In the genomic region with DNA sequence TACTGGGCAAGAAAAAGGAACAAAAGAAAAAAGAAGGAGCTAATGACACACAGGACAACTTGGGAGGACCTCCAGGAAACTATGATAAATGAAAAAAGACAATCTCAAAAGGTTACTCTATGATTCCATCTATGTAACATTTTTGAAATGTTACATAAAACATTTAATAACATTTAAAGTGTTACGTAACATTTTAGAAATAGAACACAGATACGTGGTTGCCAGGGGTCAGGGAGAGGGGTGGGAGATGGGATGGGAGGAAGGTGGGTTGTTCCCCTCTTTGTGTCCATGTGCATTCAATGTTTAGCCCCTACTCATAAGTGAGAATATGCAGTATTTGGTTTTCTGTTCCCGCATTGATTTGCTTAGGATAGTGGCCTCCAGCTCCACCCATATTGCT, we compare ENCODE assay signal across 2 cellular contexts.
TF ChIP-seq lines count a peak whose summit lies in the region.

No MANE protein-coding gene starts in this region.

TF ChIP-seq in HepG2, 621 proteins besides CTCF, POLR2A, EP300 and RAD21:
- TF ChIP-seq CEBPB (IDR thresholded peaks at IDR 0.05; ENCODE audit: borderline replicate concordance, low read depth, low read length), result peak; percentile 79
- TF ChIP-seq, protein P1, sequence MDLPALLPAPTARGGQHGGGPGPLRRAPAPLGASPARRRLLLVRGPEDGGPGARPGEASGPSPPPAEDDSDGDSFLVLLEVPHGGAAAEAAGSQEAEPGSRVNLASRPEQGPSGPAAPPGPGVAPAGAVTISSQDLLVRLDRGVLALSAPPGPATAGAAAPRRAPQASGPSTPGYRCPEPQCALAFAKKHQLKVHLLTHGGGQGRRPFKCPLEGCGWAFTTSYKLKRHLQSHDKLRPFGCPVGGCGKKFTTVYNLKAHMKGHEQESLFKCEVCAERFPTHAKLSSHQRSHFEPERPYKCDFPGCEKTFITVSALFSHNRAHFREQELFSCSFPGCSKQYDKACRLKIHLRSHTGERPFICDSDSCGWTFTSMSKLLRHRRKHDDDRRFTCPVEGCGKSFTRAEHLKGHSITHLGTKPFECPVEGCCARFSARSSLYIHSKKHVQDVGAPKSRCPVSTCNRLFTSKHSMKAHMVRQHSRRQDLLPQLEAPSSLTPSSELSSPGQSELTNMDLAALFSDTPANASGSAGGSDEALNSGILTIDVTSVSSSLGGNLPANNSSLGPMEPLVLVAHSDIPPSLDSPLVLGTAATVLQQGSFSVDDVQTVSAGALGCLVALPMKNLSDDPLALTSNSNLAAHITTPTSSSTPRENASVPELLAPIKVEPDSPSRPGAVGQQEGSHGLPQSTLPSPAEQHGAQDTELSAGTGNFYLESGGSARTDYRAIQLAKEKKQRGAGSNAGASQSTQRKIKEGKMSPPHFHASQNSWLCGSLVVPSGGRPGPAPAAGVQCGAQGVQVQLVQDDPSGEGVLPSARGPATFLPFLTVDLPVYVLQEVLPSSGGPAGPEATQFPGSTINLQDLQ (CRISPR knock-in tag; IDR thresholded peaks at IDR 0.05), result no peak

TF ChIP-seq in K562, 482 proteins besides CTCF, POLR2A, EP300 and RAD21:
- TF ChIP-seq CEBPG (CRISPR knock-in tag; IDR thresholded peaks at IDR 0.05) (no peak), CEBPG (tag; conservative IDR thresholded peaks at IDR 0.05 in 1 of 2, IDR thresholded peaks at IDR 0.05 in 1 of 2) (peak; percentile 54 to 77), CEBPB (tag; IDR thresholded peaks at IDR 0.05) (peak; percentile 66), GTF2A2 (tag; IDR thresholded peaks at IDR 0.05) (no peak)
- TF ChIP-seq, protein P2, sequence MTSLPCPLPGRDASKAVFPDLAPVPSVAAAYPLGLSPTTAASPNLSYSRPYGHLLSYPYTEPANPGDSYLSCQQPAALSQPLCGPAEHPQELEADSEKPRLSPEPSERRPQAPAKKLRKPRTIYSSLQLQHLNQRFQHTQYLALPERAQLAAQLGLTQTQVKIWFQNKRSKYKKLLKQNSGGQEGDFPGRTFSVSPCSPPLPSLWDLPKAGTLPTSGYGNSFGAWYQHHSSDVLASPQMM (CRISPR knock-in tag; IDR thresholded peaks at IDR 0.05), result no peak
